Comparison of ENCODE assay signal across 21 cellular contexts in genomic region chr7:150473902-150474301, GRCh38. TPM values are rescaled to one million over a fixed set of nuclear protein-coding genes. Genes with fewer than 3 reads are reported as not detected.
A peak's percentile ranks its signal among the peaks of the same experiment; 100 is the strongest.
DNase-seq lines count a peak whose midpoint lies in the region; ATAC-seq, FAIRE-seq and TF ChIP-seq lines count a peak whose summit lies in the region.
"Had no signal": no experiment of that assay in that cellular context is flagged by ENCODE, and none has a peak within 500 bp of the region (broad histone marks: within the 10 kb centered on the region; RNA-seq: fewer than 3 reads in every experiment).

No MANE protein-coding gene starts in this region.

- FAIRE-seq in urothelium cell line (lab: Jason Lieb, UNC) = no peak
- FAIRE-seq: D721Med, RCC 7860 had no signal

- peaks cover 81% of the 10 kb centered on the region for H3K4me1 Mint-ChIP-seq in activated T-cell treated with anti-CD3 and anti-CD28 coated beads, Interleukin-2, amount 50 U/mL, for 24 hours (ENCODE audit: low read depth)
- peaks cover 65% of the 10 kb centered on the region for H3K4me1 Mint-ChIP-seq in CD14-positive monocyte
- H3K4me1 Mint-ChIP-seq in CD8-positive, alpha-beta T cell (ENCODE audit: low read depth) = peaks cover 86% of the 10 kb centered on the region
- H3K4me1 Mint-ChIP-seq in activated T-helper 17 cell treated with anti-CD3 and anti-CD28 coated beads, Interleukin-2, amount 50 U/mL, for 72 hours = peaks cover 43% of the 10 kb centered on the region

- CTCF ChIA-PET in CD8-positive, alpha-beta T cell (lab: Charles Lee) = interaction anchor here (0.7 to 1.6 kb wide), 4 partner anchors 13 to 698 kb away, joined by 3 read pairs; no protein-coding TSS in a partner anchor

- no peaks in the 10 kb centered on the region for H3K27me3 Mint-ChIP-seq in activated T-cell treated with anti-CD3 and anti-CD28 coated beads, Interleukin-2, amount 50 U/mL, for 24 hours
- peaks cover 0 to 1% (median 0%) of the 10 kb centered on the region in 3 donors for H3K27me3 Mint-ChIP-seq in CD14-positive monocyte (ENCODE audit: low read depth in 3 of 3)
- no peaks in the 10 kb centered on the region for H3K27me3 Mint-ChIP-seq in CD8-positive, alpha-beta T cell (ENCODE audit: low read depth)
- H3K27me3 Mint-ChIP-seq in activated T-helper 17 cell treated with anti-CD3 and anti-CD28 coated beads, Interleukin-2, amount 50 U/mL, for 72 hours = no peaks in the 10 kb centered on the region

- no peaks in the 10 kb centered on the region for H3K27me3 ChIP-seq in CD8-positive, alpha-beta T cell (ENCODE audit: insufficient read depth, low read length)
- H3K27me3 ChIP-seq: MG63 had no signal

- H3K36me3 Mint-ChIP-seq in activated T-cell treated with anti-CD3 and anti-CD28 coated beads, Interleukin-2, amount 50 U/mL, for 24 hours (ENCODE audit: low read depth) = peaks cover 85% of the 10 kb centered on the region
- H3K36me3 Mint-ChIP-seq in CD14-positive monocyte = peaks cover 94 to 97% of the 10 kb centered on the region in 2 donors
- peaks cover 96% of the 10 kb centered on the region for H3K36me3 Mint-ChIP-seq in CD8-positive, alpha-beta T cell
- peaks cover 89% of the 10 kb centered on the region for H3K36me3 Mint-ChIP-seq in activated T-helper 17 cell treated with anti-CD3 and anti-CD28 coated beads, Interleukin-2, amount 50 U/mL, for 72 hours (ENCODE audit: low read depth)

- H3K27ac Mint-ChIP-seq in activated T-cell treated with anti-CD3 and anti-CD28 coated beads, Interleukin-2, amount 50 U/mL, for 24 hours = peak overlapping the region; percentile 13
- H3K27ac Mint-ChIP-seq in CD14-positive monocyte = peak overlapping the region in 4 of 7 donors; percentile 44 to 70 (median 66)
- H3K27ac Mint-ChIP-seq in CD8-positive, alpha-beta T cell = peak overlapping the region; percentile 71
- H3K27ac Mint-ChIP-seq in activated T-helper 17 cell treated with anti-CD3 and anti-CD28 coated beads, Interleukin-2, amount 50 U/mL, for 72 hours = no peak overlapping the region

- no peak for DNase-seq in activated T-cell treated with anti-CD3 and anti-CD28 coated beads, Interleukin-2, amount 50 U/mL, for 24 hours
- DNase-seq in activated T-cell treated with anti-CD3 and anti-CD28 coated beads, Interleukin-2, amount 50 U/mL, for 48 hours = no peak
- no peak for DNase-seq in CD14-positive monocyte (ENCODE audit: low spot score)
- no peak for DNase-seq in CD8-positive, alpha-beta T cell
- no peak for DNase-seq in urothelium cell line (ENCODE audit: low spot score)
- DNase-seq: DMS79, Karpas-422, MG63, NCI-H1092 treated with DMSO at 0.1 percent for 48 hours, NCI-H2107, NCI-H526 treated with DMSO at 0.1 percent for 48 hours, SHP77 treated with DMSO at 0.1 percent for 48 hours had no signal

- intact Hi-C loops in CD14-positive monocyte (cut with micrococcal nuclease) = no loop called here
- intact Hi-C loops in CD8-positive, alpha-beta T cell (cut with DNase I, micrococcal nuclease) = loop anchor here in 1 of 2 experiments (2.0 kb wide), 1 partner anchor 17 kb away; no protein-coding TSS in a partner anchor

- no peak for ATAC-seq in CD8-positive, alpha-beta T cell
- no peak for ATAC-seq in activated T-helper 17 cell treated with anti-CD3 and anti-CD28 coated beads, Interleukin-2, amount 50 U/mL, for 72 hours (replicated peaks)
- ATAC-seq in HG02970 (IDR thresholded peaks at IDR 0.05; ENCODE audit: low FRiP score, unreplicated experiment) = no peak
- no peak for ATAC-seq in GM21576 (IDR thresholded peaks at IDR 0.05; ENCODE audit: unreplicated experiment)

- peaks cover 33% of the 10 kb centered on the region for H3K36me3 ChIP-seq in CD8-positive, alpha-beta T cell (ENCODE audit: insufficient read depth, low read length)
- H3K36me3 ChIP-seq: HAP-1, MG63 had no signal

- no peak overlapping the region for H3K4me3 Mint-ChIP-seq in activated T-cell treated with anti-CD3 and anti-CD28 coated beads, Interleukin-2, amount 50 U/mL, for 24 hours
- H3K4me3 Mint-ChIP-seq in CD14-positive monocyte = no peak overlapping the region
- no peak overlapping the region for H3K4me3 Mint-ChIP-seq in CD8-positive, alpha-beta T cell
- H3K4me3 Mint-ChIP-seq in activated T-helper 17 cell treated with anti-CD3 and anti-CD28 coated beads, Interleukin-2, amount 50 U/mL, for 72 hours = peak overlapping the region; percentile 30

- TF ChIP-seq CTCF in CD14-positive monocyte (IDR thresholded peaks at IDR 0.05) = no peak
- TF ChIP-seq CTCF in CD8-positive, alpha-beta T cell (IDR thresholded peaks at IDR 0.05) = no peak

- peaks cover 9% of the 10 kb centered on the region for H3K9me3 Mint-ChIP-seq in activated T-cell treated with anti-CD3 and anti-CD28 coated beads, Interleukin-2, amount 50 U/mL, for 24 hours
- peaks cover 0 to 8% (median 0%) of the 10 kb centered on the region in 7 donors for H3K9me3 Mint-ChIP-seq in CD14-positive monocyte
- H3K9me3 Mint-ChIP-seq in CD8-positive, alpha-beta T cell = peaks cover 2% of the 10 kb centered on the region
- no peaks in the 10 kb centered on the region for H3K9me3 Mint-ChIP-seq in activated T-helper 17 cell treated with anti-CD3 and anti-CD28 coated beads, Interleukin-2, amount 50 U/mL, for 72 hours

- H3K4me1 ChIP-seq in CD8-positive, alpha-beta T cell (ENCODE audit: insufficient read depth, low read length) = peaks cover 56% of the 10 kb centered on the region
- H3K4me1 ChIP-seq: HAP-1 had no signal

- no peak overlapping the region for H3K4me3 ChIP-seq in CD8-positive, alpha-beta T cell (ENCODE audit: low read depth, low read length)
- H3K4me3 ChIP-seq: HAP-1, MG63 had no signal

- POLR2A ChIA-PET in CD8-positive, alpha-beta T cell (lab: Charles Lee) = interaction anchor here (1.0 to 3.7 kb wide), 6 partner anchors 9 to 57 kb away, joined by 3 to 16 read pairs (median 3); partner anchors contain the start of gene GIMAP7

- no peak overlapping the region for H3K27ac ChIP-seq in CD8-positive, alpha-beta T cell (ENCODE audit: low read depth, low read length)

- H3K9me3 ChIP-seq in CD8-positive, alpha-beta T cell (ENCODE audit: low read length) = no peaks in the 10 kb centered on the region
- H3K9me3 ChIP-seq: HAP-1, MG63 had no signal

RNA-seq across cellular contexts. Expression of gene GIMAP8, which starts 23.5 kb away (rescaled TPM):
- polyA plus RNA-seq in CD14-positive monocyte = 10 to 100 TPM; 12.0 to 22.5 TPM
- total RNA-seq in CD8-positive, alpha-beta T cell = 1 to 10 TPM; 2.0 to 2.5 TPM
- total RNA-seq in activated T-helper 17 cell treated with anti-CD3 and anti-CD28 coated beads, Interleukin-2, amount 50 U/mL, for 72 hours = 10 to 100 TPM; 10.3 to 16.4 TPM
- total RNA-seq: A673, G401, HT-29 had no signal

RNA-seq across cellular contexts. Expression of gene GIMAP7, which starts 40.8 kb away (rescaled TPM):
- 100 to 1,000 TPM in 1 of 2 donors, 10 to 100 TPM in 1; 54.5 to 115 TPM for polyA plus RNA-seq in CD14-positive monocyte
- total RNA-seq in CD8-positive, alpha-beta T cell = 10 to 100 TPM; 21.2 to 29.7 TPM
- total RNA-seq in activated T-helper 17 cell treated with anti-CD3 and anti-CD28 coated beads, Interleukin-2, amount 50 U/mL, for 72 hours = 10 to 100 TPM; 39.7 to 43.1 TPM
- total RNA-seq: A673, G401, HT-29 had no signal
